ENCODE assay signal across 18 cellular contexts in the genomic region with DNA sequence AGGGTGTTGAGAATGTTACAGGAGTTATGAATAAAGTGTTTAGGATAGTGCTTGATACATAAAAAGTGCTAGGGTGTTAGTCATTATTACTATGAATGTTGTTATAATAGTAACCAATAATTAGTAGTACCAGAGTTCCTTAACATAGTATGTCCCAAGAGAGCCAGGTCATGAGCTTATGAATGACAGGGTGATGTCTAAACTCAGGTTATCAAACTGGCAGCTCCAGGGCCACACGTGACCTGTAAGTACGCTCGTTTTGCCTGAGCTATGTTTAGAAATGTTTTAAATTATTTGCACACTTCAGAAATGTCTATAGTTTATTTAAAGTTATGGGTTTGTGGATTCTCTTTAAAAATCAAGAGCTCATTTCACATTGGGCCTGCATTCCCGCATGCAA. TPM values are rescaled to one million over a fixed set of nuclear protein-coding genes. Genes with fewer than 3 reads are reported as not detected.
DNase-seq lines count a peak whose midpoint lies in the region; ATAC-seq and TF ChIP-seq lines count a peak whose summit lies in the region.
"Had no signal": no experiment of that assay in that cellular context is flagged by ENCODE, and none has a peak within 500 bp of the region (broad histone marks: within the 10 kb centered on the region; RNA-seq: fewer than 3 reads in every experiment).

No MANE protein-coding gene starts in this region.

- no peaks in the 10 kb centered on the region for H3K27me3 ChIP-seq in cardiac muscle cell
- H3K27me3 ChIP-seq in heart left ventricle, result peaks cover 0 to 7% (median 0%) of the 10 kb centered on the region in 9 donors
- no peaks in the 10 kb centered on the region for H3K27me3 ChIP-seq in DOHH2 (ENCODE audit: control insufficient read depth, low read length)
- H3K27me3 ChIP-seq in iPS-15b (ENCODE audit: control insufficient read depth, insufficient read depth, low read length), result no peaks in the 10 kb centered on the region
- peaks cover 8% of the 10 kb centered on the region for H3K27me3 ChIP-seq in foreskin keratinocyte

- H2AFZ ChIP-seq in OCI-LY7 (ENCODE audit: low read length), result peak overlapping the region; percentile 77; the same call in 1 of the 2 replicates
- H2AFZ ChIP-seq: GM23338 had no signal

- CTCF ChIA-PET in OCI-LY7 (lab: Charles Lee; ENCODE audit: unreplicated experiment), result interaction anchor here (1.3 to 1.4 kb wide), 3 partner anchors 51 to 340 kb away, joined by 3 to 8 read pairs (median 3); no protein-coding TSS in a partner anchor

- H3K4me3 ChIP-seq in cardiac muscle cell, result no peak overlapping the region
- no peak overlapping the region for H3K4me3 ChIP-seq in heart left ventricle
- peak overlapping the region; percentile 49 for H3K4me3 ChIP-seq in DOHH2 (ENCODE audit: low read length)
- H3K4me3 ChIP-seq in OCI-LY7 (ENCODE audit: low read depth, low read length, poor library complexity, severe bottlenecking), result no peak overlapping the region
- no peak overlapping the region for H3K4me3 ChIP-seq in iPS-15b (ENCODE audit: low read depth, low read length)
- H3K4me3 ChIP-seq: GM23338 had no signal

- H3K4me2 ChIP-seq in DOHH2 (ENCODE audit: low read length), result peak overlapping the region; percentile 70
- H3K4me2 ChIP-seq in OCI-LY7 (ENCODE audit: low read length), result peak overlapping the region; percentile 44
- H3K4me2 ChIP-seq: GM23338 had no signal

- no TSS peak for BruUV-seq in OCI-LY7 (replicated peaks; lab: Mats Ljungman, UMichigan)

- H3F3A ChIP-seq in DOHH2 (ENCODE audit: control insufficient read depth, insufficient read depth), result peaks cover 14% of the 10 kb centered on the region

- intact Hi-C loops in heart left ventricle (cut with DNase I), result loop anchor here in 6 of 10 donors (5.0 to 10.0 kb wide), 7 partner anchors 162 to 548 kb away; no protein-coding TSS in a partner anchor
- intact Hi-C loops in OCI-LY7 (cut with micrococcal nuclease; ENCODE audit: unreplicated experiment), result no loop called here

- WGBS in heart left ventricle, 4 donors, result 46 to 54% (median 48%) methylated on average over 4 of the region's 4 CpGs

- peak overlapping the region; percentile 5 for H3K9ac ChIP-seq in iPS-15b (ENCODE audit: low read depth, low read length)

- TF ChIP-seq POLR2A in heart left ventricle (IDR thresholded peaks at IDR 0.05), result no peak

- H3K9me3 ChIP-seq in cardiac muscle cell (ENCODE audit: low read depth) (no peaks in the 10 kb centered on the region), heart left ventricle (no peaks in the 10 kb centered on the region), DOHH2 (ENCODE audit: control insufficient read depth, insufficient read depth, low read length) (no peaks in the 10 kb centered on the region), OCI-LY7 (ENCODE audit: low read length) (no peaks in the 10 kb centered on the region), iPS-15b (ENCODE audit: control insufficient read depth, insufficient read depth, low read length) (no peaks in the 10 kb centered on the region)

- DNase-seq in cardiac muscle cell (ENCODE audit: low read depth in 1 of 2, low spot score in 1 of 2) (no peak), heart left ventricle (no peak), OCI-LY7 (ENCODE audit: low spot score) (no peak), amniotic stem cell (lab: John Stamatoyannopoulos, UW) (no peak), foreskin keratinocyte (no peak)
- DNase-seq: C1 segment of cervical spinal cord; CD4-positive, CD25-positive, alpha-beta regulatory T cell; CD8-positive, alpha-beta memory T cell; COR-L47; DMS 273 treated with DMSO at 0.1 percent for 48 hours; DMS53; DND-41; HCEC 1CT had no signal

- H3K9me2 ChIP-seq in DOHH2 (replicated peaks; ENCODE audit: control insufficient read depth, low read length) (no peaks in the 10 kb centered on the region), OCI-LY7 (ENCODE audit: insufficient read depth, low read length) (no peaks in the 10 kb centered on the region)

- H3K79me2 ChIP-seq in DOHH2 (ENCODE audit: control insufficient read depth, low read length) (no peaks in the 10 kb centered on the region), OCI-LY7 (ENCODE audit: insufficient read depth, low read depth, low read length) (no peaks in the 10 kb centered on the region)

- ATAC-seq in heart left ventricle (no peak), foreskin keratinocyte (no peak)
- ATAC-seq: GM23338 had no signal

- H3K4me1 ChIP-seq in cardiac muscle cell (ENCODE audit: low read depth), result peaks cover 12% of the 10 kb centered on the region
- no peaks in the 10 kb centered on the region for H3K4me1 ChIP-seq in heart left ventricle
- H3K4me1 ChIP-seq in DOHH2 (ENCODE audit: control insufficient read depth, low read length), result peaks cover 72% of the 10 kb centered on the region
- H3K4me1 ChIP-seq in OCI-LY7 (ENCODE audit: insufficient read depth, low read length, poor library complexity, severe bottlenecking), result peaks cover 62% of the 10 kb centered on the region
- peaks cover 4% of the 10 kb centered on the region for H3K4me1 ChIP-seq in iPS-15b (ENCODE audit: control insufficient read depth, insufficient read depth, low read length)
- H3K4me1 ChIP-seq in foreskin keratinocyte, result no peaks in the 10 kb centered on the region

- POLR2A ChIA-PET in OCI-LY7 (lab: Charles Lee), result interaction anchor here (0.6 to 3.1 kb wide), 19 partner anchors 9 to 1880 kb away, joined by 3 to 20 read pairs (median 3); a partner anchor contains a TSS

- H3K36me3 ChIP-seq in cardiac muscle cell (no peaks in the 10 kb centered on the region), heart left ventricle (no peaks in the 10 kb centered on the region), DOHH2 (ENCODE audit: control insufficient read depth, low read length) (no peaks in the 10 kb centered on the region), OCI-LY7 (ENCODE audit: insufficient read depth, low read length) (no peaks in the 10 kb centered on the region), iPS-15b (ENCODE audit: control insufficient read depth, insufficient read depth, low read length) (no peaks in the 10 kb centered on the region)

- H3K27ac ChIP-seq in cardiac muscle cell, result peak overlapping the region; percentile 37
- no peak overlapping the region for H3K27ac ChIP-seq in heart left ventricle
- H3K27ac ChIP-seq in DOHH2 (ENCODE audit: low read depth, low read length), result peak overlapping the region; percentile 61
- peak overlapping the region; percentile 44 for H3K27ac ChIP-seq in OCI-LY7 (ENCODE audit: low read depth, low read length, poor library complexity, severe bottlenecking)
- H3K27ac ChIP-seq in foreskin keratinocyte, result no peak overlapping the region

- TF ChIP-seq CTCF in cardiac muscle cell (IDR thresholded peaks at IDR 0.05; ENCODE audit: low read depth, low read length), result no peak
- no peak for TF ChIP-seq CTCF in heart left ventricle (IDR thresholded peaks at IDR 0.05)
- TF ChIP-seq CTCF in DOHH2 (IDR thresholded peaks at IDR 0.05; ENCODE audit: low read depth, low read length, poor library complexity, severe bottlenecking), result no peak
- no peak for TF ChIP-seq CTCF in OCI-LY7 (conservative IDR thresholded peaks at IDR 0.05; ENCODE audit: low read length)
- TF ChIP-seq CTCF in foreskin keratinocyte (conservative IDR thresholded peaks at IDR 0.05), result no peak

- H4K20me1 ChIP-seq in DOHH2 (ENCODE audit: control insufficient read depth, insufficient read depth, low read depth, low read length), result no peaks in the 10 kb centered on the region
- no peaks in the 10 kb centered on the region for H4K20me1 ChIP-seq in OCI-LY7 (ENCODE audit: insufficient read depth, low read length)

RNA-seq across cellular contexts. Expression of a gene that starts 14.1 kb away (rescaled TPM):
- total RNA-seq in cardiac muscle cell (5.2 and 7.4 TPM in 2 replicates), heart left ventricle (1 to 10 TPM in 7 of 9 donors, under 1 TPM in 2; 0.44 to 8.4 (median 2.0) TPM), OCI-LY7 (2022) (1.9 and 4.1 TPM in 2 replicates), foreskin keratinocyte (4.9 and 6.8 TPM in 2 replicates)
- polyA plus RNA-seq in cardiac muscle cell (2.6 and 10.2 TPM in 2 replicates), heart left ventricle (under 1 TPM; 0.30 to 0.54 TPM), foreskin keratinocyte (0.44 and 0.59 TPM in 2 replicates)
- total RNA-seq in OCI-LY7 (2014; rRNA removed; shearing (Covaris generic)), result 0.70 and 7.6 TPM in 2 replicates
- total RNA-seq: A172, B cell had no signal

Comparison
In these comparisons a context has a peak if more than half of its experiments do, and no peak if none do; other contexts are left out.
1. H3K27ac ChIP-seq: peak in cardiac muscle cell (single experiment), DOHH2 (single experiment) and OCI-LY7 (single experiment); none in heart left ventricle (0 of 12) and foreskin keratinocyte (single experiment).